In genomic region chr19:7646426-7646700, GRCh38 we compare ENCODE assay signal across 1 cellular context.
TF ChIP-seq lines count a peak whose summit lies in the region.

No MANE protein-coding gene starts in this region.

TF ChIP-seq in H1, 55 proteins besides CTCF, POLR2A, EP300 and RAD21:
- TF ChIP-seq ATF2 (IDR thresholded peaks at IDR 0.05; ENCODE audit: low read length) (no peak), YY1 (IDR thresholded peaks at IDR 0.05; ENCODE audit: low read depth, low read length) (no peak), GABPA (IDR thresholded peaks at IDR 0.05; ENCODE audit: borderline replicate concordance, insufficient read depth, low read length) (no peak), CHD2 (IDR thresholded peaks at IDR 0.05; ENCODE audit: low read length) (no peak), JUND (IDR thresholded peaks at IDR 0.05; ENCODE audit: low read length) (no peak)
- TF ChIP-seq, protein P1, sequence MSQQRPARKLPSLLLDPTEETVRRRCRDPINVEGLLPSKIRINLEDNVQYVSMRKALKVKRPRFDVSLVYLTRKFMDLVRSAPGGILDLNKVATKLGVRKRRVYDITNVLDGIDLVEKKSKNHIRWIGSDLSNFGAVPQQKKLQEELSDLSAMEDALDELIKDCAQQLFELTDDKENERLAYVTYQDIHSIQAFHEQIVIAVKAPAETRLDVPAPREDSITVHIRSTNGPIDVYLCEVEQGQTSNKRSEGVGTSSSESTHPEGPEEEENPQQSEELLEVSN (IDR thresholded peaks at IDR 0.05): no peak
